ENCODE assay signal across 8 cellular contexts in the genomic region with DNA sequence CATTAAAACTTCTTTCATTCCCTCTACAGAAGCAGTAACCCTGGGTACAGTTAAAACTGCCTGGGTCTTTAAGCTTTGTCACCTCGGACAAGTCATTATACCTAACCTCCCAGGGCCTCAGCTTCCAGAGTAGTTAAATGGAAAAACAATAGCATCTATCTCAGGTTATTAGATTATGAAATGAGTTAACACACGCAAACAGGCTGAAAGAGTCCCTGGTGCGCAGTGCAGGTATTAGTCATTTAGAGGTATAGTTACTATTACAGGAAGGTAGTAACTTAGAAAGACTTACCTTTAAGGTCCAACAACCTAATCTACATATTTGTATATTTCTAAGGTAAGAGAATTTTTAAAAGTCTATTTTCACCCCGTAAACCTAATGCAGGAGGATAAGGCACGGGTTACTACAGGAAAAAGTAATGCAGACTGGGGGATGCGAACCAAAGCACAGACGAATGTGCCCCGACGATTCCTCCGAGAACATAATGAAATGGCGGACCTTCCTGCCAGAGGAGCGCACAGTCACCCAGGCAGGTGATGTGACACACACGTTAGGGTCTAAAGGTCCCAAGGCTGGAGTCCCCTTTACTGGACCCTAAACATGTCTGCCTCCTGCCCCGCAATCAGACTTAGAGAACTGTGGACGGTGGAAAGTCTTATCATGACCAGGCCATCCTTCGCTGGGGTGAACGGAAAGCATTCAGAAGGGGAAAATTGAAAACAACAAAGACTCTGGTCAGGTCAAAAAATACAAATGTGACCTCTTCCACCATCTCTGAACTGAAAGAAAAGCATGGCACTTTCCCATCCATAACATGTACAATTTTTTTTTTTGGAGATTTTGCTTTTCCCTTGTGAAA. TPM values are rescaled to one million over a fixed set of nuclear protein-coding genes. Genes with fewer than 3 reads are reported as not detected.
DNase-seq lines count a peak whose midpoint lies in the region; ATAC-seq lines count a peak whose summit lies in the region.

No MANE protein-coding gene starts in this region.

- H3K4me1 Mint-ChIP-seq in activated naive CD8-positive, alpha-beta T cell treated with anti-CD3 and anti-CD28 coated beads, Interleukin-2, amount 10 ng/mL, durations not matched to agents 7 days and 5 days, result peaks cover 15% of the 10 kb centered on the region
- H3K4me1 Mint-ChIP-seq in immature natural killer cell, result peaks cover 53 to 58% of the 10 kb centered on the region in 2 donors

- DNase-seq in NCI-H146 (lab: John Stamatoyannopoulos, UW) (peak; percentile 32), immature natural killer cell (peak in 1 of 3 donors; percentile 10), superior temporal gyrus (ENCODE audit: extremely low spot score) (no peak), amygdala (lab: John Stamatoyannopoulos, UW) (no peak)
- peak; percentile 58 for DNase-seq in activated naive CD8-positive, alpha-beta T cell treated with anti-CD3 and anti-CD28 coated beads, Interleukin-2, amount 10 ng/mL, durations not matched to agents 7 days and 5 days
- peak; percentile 23 to 31 for DNase-seq in stimulated activated CD4-positive, alpha-beta T cell treated with anti-CD3 and anti-CD28 coated beads, Interleukin-1b, Interleukin-23, amount 100 ng/mL, for 4 hours (ENCODE audit: low read depth in 2 of 2)

- no peak for ATAC-seq in activated naive CD8-positive, alpha-beta T cell treated with anti-CD3 and anti-CD28 coated beads, Interleukin-2, amount 10 ng/mL, durations not matched to agents 7 days and 5 days (ENCODE audit: low read depth)
- ATAC-seq in HG02840 (IDR thresholded peaks at IDR 0.05; ENCODE audit: low FRiP score, unreplicated experiment), result no peak

- no peaks in the 10 kb centered on the region for H3K36me3 ChIP-seq in ES-I3 (ENCODE audit: insufficient read depth, low read length)

- POLR2A ChIA-PET in activated naive CD8-positive, alpha-beta T cell treated with anti-CD3 and anti-CD28 coated beads, Interleukin-2, amount 10 ng/mL, durations not matched to agents 7 days and 5 days (lab: Charles Lee), result interaction anchor here (1.4 to 8.5 kb wide), 6 partner anchors 10 to 1140 kb away, joined by 3 to 303 read pairs (median 10); partner anchors contain the start of gene CARS1

- peak overlapping the region; percentile 96 for H3K4me3 Mint-ChIP-seq in activated naive CD8-positive, alpha-beta T cell treated with anti-CD3 and anti-CD28 coated beads, Interleukin-2, amount 10 ng/mL, durations not matched to agents 7 days and 5 days
- peak overlapping the region; percentile 94 to 100 (median 97) for H3K4me3 Mint-ChIP-seq in immature natural killer cell

- peaks cover 22% of the 10 kb centered on the region for H3K36me3 Mint-ChIP-seq in activated naive CD8-positive, alpha-beta T cell treated with anti-CD3 and anti-CD28 coated beads, Interleukin-2, amount 10 ng/mL, durations not matched to agents 7 days and 5 days
- no peaks in the 10 kb centered on the region for H3K36me3 Mint-ChIP-seq in immature natural killer cell

- H3K9ac ChIP-seq in ES-I3 (ENCODE audit: low read depth, low read length), result peak overlapping the region; percentile 79

- H3K9me3 Mint-ChIP-seq in activated naive CD8-positive, alpha-beta T cell treated with anti-CD3 and anti-CD28 coated beads, Interleukin-2, amount 10 ng/mL, durations not matched to agents 7 days and 5 days, result no peaks in the 10 kb centered on the region
- H3K9me3 Mint-ChIP-seq in immature natural killer cell, result no peaks in the 10 kb centered on the region

- H3K27me3 Mint-ChIP-seq in activated naive CD8-positive, alpha-beta T cell treated with anti-CD3 and anti-CD28 coated beads, Interleukin-2, amount 10 ng/mL, durations not matched to agents 7 days and 5 days, result no peaks in the 10 kb centered on the region
- peaks cover 11 to 12% (median 12%) of the 10 kb centered on the region in 3 donors for H3K27me3 Mint-ChIP-seq in immature natural killer cell (ENCODE audit: low read depth in 3 of 3)

- peaks cover 14% of the 10 kb centered on the region for H3K4me1 ChIP-seq in ES-I3 (ENCODE audit: insufficient read depth, low read length)

- H3K9me3 ChIP-seq in ES-I3 (ENCODE audit: control insufficient read depth, insufficient read depth, low read length), result no peaks in the 10 kb centered on the region

- peak overlapping the region; percentile 98 for H3K27ac Mint-ChIP-seq in activated naive CD8-positive, alpha-beta T cell treated with anti-CD3 and anti-CD28 coated beads, Interleukin-2, amount 10 ng/mL, durations not matched to agents 7 days and 5 days
- peak overlapping the region; percentile 83 to 98 (median 98) for H3K27ac Mint-ChIP-seq in immature natural killer cell

RNA-seq across cellular contexts. Expression of gene NAP1L4, which starts 1.3 kb away (rescaled TPM):
- total RNA-seq in activated naive CD8-positive, alpha-beta T cell treated with anti-CD3 and anti-CD28 coated beads, Interleukin-2, amount 10 ng/mL, durations not matched to agents 7 days and 5 days, result 100 to 1,000 TPM; 346 to 363 TPM
- polyA plus RNA-seq in immature natural killer cell, result 100 to 1,000 TPM; 131 to 157 (median 139) TPM

Comparison
In these comparisons a context has a peak if more than half of its experiments do, and no peak if none do; other contexts are left out.
1. DNase-seq: peak in NCI-H146 (single experiment), activated naive CD8-positive, alpha-beta T cell treated with anti-CD3 and anti-CD28 coated beads, Interleukin-2, amount 10 ng/mL, durations not matched to agents 7 days and 5 days (single experiment) and stimulated activated CD4-positive, alpha-beta T cell treated with anti-CD3 and anti-CD28 coated beads, Interleukin-1b, Interleukin-23, amount 100 ng/mL, for 4 hours (2 of 2); none in superior temporal gyrus (single experiment) and amygdala (0 of 56).